In genomic region chr10:113278664-113279063, GRCh38 we compare ENCODE assay signal across 12 cellular contexts.
DNase-seq lines count a peak whose midpoint lies in the region; TF ChIP-seq lines count a peak whose summit lies in the region.
"Had no signal": no experiment of that assay in that cellular context is flagged by ENCODE, and none has a peak within 500 bp of the region (broad histone marks: within the 10 kb centered on the region; RNA-seq: fewer than 3 reads in every experiment).

No MANE protein-coding gene starts in this region.

- no peaks in the 10 kb centered on the region for H3K27me3 Mint-ChIP-seq in osteocyte (ENCODE audit: unreplicated experiment)
- H3K27me3 Mint-ChIP-seq in chondrocyte (ENCODE audit: low read depth), result no peaks in the 10 kb centered on the region

- TF ChIP-seq POLR2A in vagina (IDR thresholded peaks at IDR 0.05), result no peak

- peaks cover 51% of the 10 kb centered on the region for H3K4me1 Mint-ChIP-seq in osteocyte (ENCODE audit: unreplicated experiment)
- H3K4me1 Mint-ChIP-seq in chondrocyte (ENCODE audit: low read depth), result peaks cover 23% of the 10 kb centered on the region

- H3K4me3 ChIP-seq in SJSA1, result no peak overlapping the region
- no peak overlapping the region for H3K4me3 ChIP-seq in vagina

- H3K27me3 ChIP-seq in SJSA1 (replicated peaks) (no peaks in the 10 kb centered on the region), vagina (no peaks in the 10 kb centered on the region)

- H3K4me3 Mint-ChIP-seq in osteocyte (ENCODE audit: unreplicated experiment) (no peak overlapping the region), chondrocyte (ENCODE audit: unreplicated experiment) (no peak overlapping the region)
- H3K4me3 Mint-ChIP-seq: CD4-positive, alpha-beta T cell; H9 had no signal

- no peak for TF ChIP-seq CTCF in osteocyte (IDR thresholded peaks at IDR 0.05)
- TF ChIP-seq CTCF in chondrocyte (IDR thresholded peaks at IDR 0.05), result no peak
- no peak for TF ChIP-seq CTCF in vagina (IDR thresholded peaks at IDR 0.05)

- H3K27ac ChIP-seq in SJSA1 (peak overlapping the region; percentile 82), vagina (no peak overlapping the region)
- H3K27ac ChIP-seq: C4-2B had no signal

- intact Hi-C loops in vagina (cut with DNase I), result no loop called here

- H3K36me3 ChIP-seq in SJSA1 (no peaks in the 10 kb centered on the region), vagina (no peaks in the 10 kb centered on the region)

- H3K36me3 Mint-ChIP-seq in osteocyte (ENCODE audit: unreplicated experiment) (peaks cover 12% of the 10 kb centered on the region), chondrocyte (ENCODE audit: low read depth) (peaks cover 2% of the 10 kb centered on the region)

- H3K9me3 Mint-ChIP-seq in osteocyte (ENCODE audit: unreplicated experiment) (peaks cover 12% of the 10 kb centered on the region), chondrocyte (ENCODE audit: low read depth) (peaks cover 25% of the 10 kb centered on the region)

- H3K4me1 ChIP-seq in SJSA1 (replicated peaks) (peaks cover 36% of the 10 kb centered on the region), vagina (peaks cover 6% of the 10 kb centered on the region)
- H3K4me1 ChIP-seq: Caco-2 had no signal

- 0 out of 2 replicates have a peak, but pooled peaks cover 5% of the 10 kb centered on the region for H3K9me3 ChIP-seq in SJSA1 (replicated peaks)
- H3K9me3 ChIP-seq in vagina, result no peaks in the 10 kb centered on the region

- H3K27ac Mint-ChIP-seq in osteocyte (ENCODE audit: unreplicated experiment) (peak overlapping the region; percentile 82), chondrocyte (ENCODE audit: unreplicated experiment) (no peak overlapping the region)
- H3K27ac Mint-ChIP-seq: CD4-positive, alpha-beta T cell; H9 had no signal

- DNase-seq in SJSA1 (ENCODE audit: low read depth in 1 of 2, low spot score in 2 of 2), result no peak
- peak; percentile 20 to 51 for DNase-seq in dermis microvascular lymphatic vessel endothelial cell (ENCODE audit: low read depth in 2 of 2)
- no peak for DNase-seq in osteocyte (ENCODE audit: extremely low spot score, unreplicated experiment)
- no peak for DNase-seq in chondrocyte (ENCODE audit: low spot score)
- DNase-seq in vagina (ENCODE audit: extremely low spot score in 2 of 2), result no peak
- DNase-seq in stimulated activated CD4-positive, alpha-beta T cell treated with anti-CD3 and anti-CD28 coated beads, Interleukin-15, amount 100 ng/mL, for 24 hours, result no peak
- DNase-seq: AML-193; Caco-2; CD4-positive, alpha-beta T cell; GDM1; H9 had no signal

Comparison
In these comparisons a context has a peak if more than half of its experiments do, and no peak if none do; other contexts are left out.
1. DNase-seq: peak in dermis microvascular lymphatic vessel endothelial cell (2 of 2); none in SJSA1 (0 of 2), osteocyte (single experiment), chondrocyte (single experiment), vagina (0 of 2) and stimulated activated CD4-positive, alpha-beta T cell treated with anti-CD3 and anti-CD28 coated beads, Interleukin-15, amount 100 ng/mL, for 24 hours (single experiment).